In genomic region chr16:79902351-79902750, GRCh38 we compare ENCODE assay signal across 24 cellular contexts.
"Had no signal": no experiment of that assay in that cellular context is flagged by ENCODE, and none has a peak within 500 bp of the region (broad histone marks: within the 10 kb centered on the region; RNA-seq: fewer than 3 reads in every experiment).

No MANE protein-coding gene starts in this region.

- H3K36me3 Mint-ChIP-seq: activated CD4-positive, alpha-beta memory T cell treated with anti-CD3 and anti-CD28 coated beads for 36 hours; memory B cell had no signal

- DNase-seq: activated CD4-positive, alpha-beta memory T cell treated with anti-CD3 and anti-CD28 coated beads for 36 hours; activated CD4-positive, alpha-beta T cell treated with anti-CD3 and anti-CD28 coated beads for 4 hours; activated CD4-positive, CD25-positive, alpha-beta regulatory T cell; activated effector memory CD4-positive, alpha-beta T cell treated with Interleukin-2 at 50 U/mL for 16 hours; activated naive CD4-positive, alpha-beta T cell treated with anti-CD3 and anti-CD28 coated beads for 36 hours; activated T-cell treated with anti-CD3 and anti-CD28 coated beads, Interleukin-2, amount 50 U/mL, for 72 hours; hippocampal formation; left colon; pancreas; right cardiac atrium; stimulated activated CD4-positive, alpha-beta T cell treated with anti-CD3 and anti-CD28 coated beads, Interleukin-12 subunit alpha, Interleukin-12 subunit beta, amount 100 ng/mL, for 4 hours; T1000; uterus had no signal

- H3K9me3 Mint-ChIP-seq: activated CD4-positive, alpha-beta memory T cell treated with anti-CD3 and anti-CD28 coated beads for 36 hours; activated T-cell treated with anti-CD3 and anti-CD28 coated beads, Interleukin-2, amount 50 U/mL, for 72 hours; memory B cell; nephron; stimulated activated naive CD8-positive, alpha-beta T cell treated with anti-CD3 and anti-CD28 coated beads, Interleukin-15, Interleukin-2, amounts not matched to agents 100 ng/mL and 50 ng/mL, for 24 hours had no signal

- H3K4me1 ChIP-seq: esophagus muscularis mucosa, pancreas, uterus had no signal

- H3K9me3 ChIP-seq: esophagus muscularis mucosa, neutrophil, pancreas, tibial nerve, uterus had no signal

- H3K36me3 ChIP-seq: esophagus muscularis mucosa, neutrophil, pancreas, tibial nerve, uterus had no signal

- H3K4me1 Mint-ChIP-seq: memory B cell had no signal

- H3K27me3 ChIP-seq: neutrophil, pancreas, tibial nerve, uterus had no signal

- H3K27ac Mint-ChIP-seq: activated CD4-positive, alpha-beta memory T cell treated with anti-CD3 and anti-CD28 coated beads for 36 hours; activated naive CD4-positive, alpha-beta T cell treated with anti-CD3 and anti-CD28 coated beads for 36 hours; activated T-cell treated with anti-CD3 and anti-CD28 coated beads, Interleukin-2, amount 50 U/mL, for 72 hours; memory B cell; nephron; stimulated activated naive CD8-positive, alpha-beta T cell treated with anti-CD3 and anti-CD28 coated beads, Interleukin-15, Interleukin-2, amounts not matched to agents 100 ng/mL and 50 ng/mL, for 24 hours; T-helper 1 cell treated with Interleukin-12 subunit alpha and Interleukin-12 subunit beta and Interleukin-4 antibody, amounts not matched to agents 30 μg/mL and 1 μg/mL, for 36 hours had no signal

- H3K27me3 Mint-ChIP-seq: memory B cell; stimulated activated naive CD8-positive, alpha-beta T cell treated with anti-CD3 and anti-CD28 coated beads, Interleukin-15, Interleukin-2, amounts not matched to agents 100 ng/mL and 50 ng/mL, for 24 hours had no signal

- FAIRE-seq: bronchial epithelial cell, frontal cortex, islet of Langerhans, pancreas had no signal

- H3K27ac ChIP-seq: coronary artery, esophagus muscularis mucosa, neutrophil, pancreas, uterus had no signal

- H3K4me3 Mint-ChIP-seq: activated CD4-positive, alpha-beta memory T cell treated with anti-CD3 and anti-CD28 coated beads for 36 hours; activated naive CD4-positive, alpha-beta T cell treated with anti-CD3 and anti-CD28 coated beads for 36 hours; activated T-cell treated with anti-CD3 and anti-CD28 coated beads, Interleukin-2, amount 50 U/mL, for 72 hours; memory B cell; nephron; stimulated activated naive CD8-positive, alpha-beta T cell treated with anti-CD3 and anti-CD28 coated beads, Interleukin-15, Interleukin-2, amounts not matched to agents 100 ng/mL and 50 ng/mL, for 24 hours; T-helper 1 cell treated with Interleukin-12 subunit alpha and Interleukin-12 subunit beta and Interleukin-4 antibody, amounts not matched to agents 30 μg/mL and 1 μg/mL, for 36 hours had no signal

- H3K4me3 ChIP-seq: coronary artery, esophagus muscularis mucosa, pancreas, tibial nerve, uterus had no signal
